In genomic region chr11:76700177-76701100, GRCh38 we compare ENCODE assay signal across 9 cellular contexts. TPM values are rescaled to one million over a fixed set of nuclear protein-coding genes. Genes with fewer than 3 reads are reported as not detected.
DNase-seq lines count a peak whose midpoint lies in the region; ATAC-seq and TF ChIP-seq lines count a peak whose summit lies in the region.
"Had no signal": no experiment of that assay in that cellular context is flagged by ENCODE, and none has a peak within 500 bp of the region (broad histone marks: within the 10 kb centered on the region; RNA-seq: fewer than 3 reads in every experiment).

No MANE protein-coding gene starts in this region.

- peak; percentile 68 for DNase-seq in AG09319 (ENCODE audit: extremely low read depth, low read depth)
- DNase-seq in HUDEP-2 (lab: John Stamatoyannopoulos, UW; ENCODE audit: unreplicated experiment in 76 of 76), result peak in 75 of 76 experiments; percentile 48 to 96 (median 87)
- DNase-seq in cardiac fibroblast (ENCODE audit: low read depth in 2 of 2), result peak; percentile 64 to 88
- peak; percentile 83 for DNase-seq in myocyte (ENCODE audit: low read depth)
- no peak for DNase-seq in NCI-H748 treated with DMSO at 0.1 percent for 48 hours (lab: John Stamatoyannopoulos, UW)
- DNase-seq in stimulated activated CD4-positive, alpha-beta T cell treated with anti-CD3 and anti-CD28 coated beads, Interleukin-4, amount 100 ng/mL, for 4 hours, result no peak

- ATAC-seq in HG03469 (IDR thresholded peaks at IDR 0.05; ENCODE audit: unreplicated experiment) (no peak), HG02798 (IDR thresholded peaks at IDR 0.05; ENCODE audit: poor library complexity, unreplicated experiment) (no peak)
- ATAC-seq: Panc1 had no signal

- no peak for TF ChIP-seq CTCF in AG09319 (IDR thresholded peaks at IDR 0.05; ENCODE audit: low read depth, low read length)
- no peak for TF ChIP-seq CTCF in cardiac fibroblast (IDR thresholded peaks at IDR 0.05; ENCODE audit: low read depth, low read length)

- H3K4me3 ChIP-seq in cardiac fibroblast (replicated peaks in 1 of 2; ENCODE audit: low read depth in 2 of 2, low read length in 2 of 2), result no peak overlapping the region

RNA-seq across cellular contexts. Expression of gene LRRC32, which starts 29.9 kb away (rescaled TPM):
- total RNA-seq in myocyte, result 0.16 and 2.0 TPM in 2 replicates
- polyA plus RNA-seq in myocyte (2012), result 61.0 TPM

Comparison
In these comparisons a context has a peak if more than half of its experiments do, and no peak if none do; other contexts are left out.
1. DNase-seq: peak in AG09319 (single experiment), HUDEP-2 (75 of 76), cardiac fibroblast (2 of 2) and myocyte (single experiment); none in NCI-H748 treated with DMSO at 0.1 percent for 48 hours (single experiment) and stimulated activated CD4-positive, alpha-beta T cell treated with anti-CD3 and anti-CD28 coated beads, Interleukin-4, amount 100 ng/mL, for 4 hours (0 of 2).